Comparison of ENCODE assay signal across 15 cellular contexts in genomic region chr12:66453837-66454236, GRCh38.
DNase-seq lines count a peak whose midpoint lies in the region; ATAC-seq and TF ChIP-seq lines count a peak whose summit lies in the region.
"Had no signal": no experiment of that assay in that cellular context is flagged by ENCODE, and none has a peak within 500 bp of the region (broad histone marks: within the 10 kb centered on the region; RNA-seq: fewer than 3 reads in every experiment).

No MANE protein-coding gene starts in this region.

- POLR2A ChIA-PET in CD4-positive, alpha-beta memory T cell (lab: Charles Lee; ENCODE audit: partially characterized antibody): no interaction called here

- H3K4me1 ChIP-seq in CD4-positive, alpha-beta memory T cell (ENCODE audit: insufficient read depth, low read length): no peaks in the 10 kb centered on the region
- H3K4me1 ChIP-seq: BLaER1, SJCRH30, stomach had no signal

- H3K9me3 Mint-ChIP-seq in endothelial cell (ENCODE audit: unreplicated experiment): no peaks in the 10 kb centered on the region
- no peaks in the 10 kb centered on the region for H3K9me3 Mint-ChIP-seq in CD4-positive, alpha-beta memory T cell

- H3K27ac Mint-ChIP-seq in endothelial cell (ENCODE audit: unreplicated experiment): no peak overlapping the region
- H3K27ac Mint-ChIP-seq in CD4-positive, alpha-beta memory T cell: no peak overlapping the region

- H3K27me3 Mint-ChIP-seq in endothelial cell (ENCODE audit: unreplicated experiment): peaks cover 2% of the 10 kb centered on the region
- H3K27me3 Mint-ChIP-seq in CD4-positive, alpha-beta memory T cell: peaks cover 1 to 11% of the 10 kb centered on the region in 2 donors

- no peaks in the 10 kb centered on the region for H3K36me3 Mint-ChIP-seq in endothelial cell (ENCODE audit: low read depth, unreplicated experiment)
- H3K36me3 Mint-ChIP-seq in CD4-positive, alpha-beta memory T cell: no peaks in the 10 kb centered on the region

- intact Hi-C loops in CD4-positive, alpha-beta memory T cell (cut with micrococcal nuclease): no loop called here

- no peak overlapping the region for H3K4me3 Mint-ChIP-seq in endothelial cell (ENCODE audit: unreplicated experiment)
- no peak overlapping the region for H3K4me3 Mint-ChIP-seq in CD4-positive, alpha-beta memory T cell

- no peaks in the 10 kb centered on the region for H3K36me3 ChIP-seq in CD4-positive, alpha-beta memory T cell (ENCODE audit: insufficient read depth, low read length)
- H3K36me3 ChIP-seq: SJCRH30 had no signal

- TF ChIP-seq CTCF in endothelial cell (IDR thresholded peaks at IDR 0.05; ENCODE audit: unreplicated experiment): no peak

- ATAC-seq in GM18498 (IDR thresholded peaks at IDR 0.05; ENCODE audit: unreplicated experiment): peak; percentile 81
- ATAC-seq in GM19328 (IDR thresholded peaks at IDR 0.05; ENCODE audit: unreplicated experiment): peak; percentile 52
- ATAC-seq in HG02642 (IDR thresholded peaks at IDR 0.05; ENCODE audit: poor library complexity, unreplicated experiment): peak; percentile 74
- peak; percentile 89 for ATAC-seq in HG03432 (IDR thresholded peaks at IDR 0.05; ENCODE audit: unreplicated experiment)

- H3K4me1 Mint-ChIP-seq in endothelial cell (ENCODE audit: unreplicated experiment): no peaks in the 10 kb centered on the region
- H3K4me1 Mint-ChIP-seq in CD4-positive, alpha-beta memory T cell: no peaks in the 10 kb centered on the region

- CTCF ChIA-PET in CD4-positive, alpha-beta memory T cell (lab: Charles Lee; ENCODE audit: partially characterized antibody): interaction anchor here (1.0 kb wide), 1 partner anchor 185 kb away, joined by 3 read pairs; no protein-coding TSS in a partner anchor

- H3K4me3 ChIP-seq in CD4-positive, alpha-beta memory T cell (ENCODE audit: low read length in 2 of 2): no peak overlapping the region
- H3K4me3 ChIP-seq: BLaER1, coronary artery, SJCRH30, stomach had no signal

- DNase-seq in endothelial cell (ENCODE audit: low spot score) (no peak), ureter (ENCODE audit: low spot score) (no peak), GM19240 (ENCODE audit: insufficient read length, low spot score) (no peak)
- no peak for DNase-seq in CD4-positive, alpha-beta memory T cell
- DNase-seq: activated effector memory CD4-positive, alpha-beta T cell treated with Interleukin-2 at 50 U/mL for 16 hours; NCI-H510A; occipital lobe; SJCRH30; stomach had no signal

- no peaks in the 10 kb centered on the region for H3K9me3 ChIP-seq in CD4-positive, alpha-beta memory T cell (ENCODE audit: control insufficient read depth in 1 of 2, low read length in 2 of 2)
- H3K9me3 ChIP-seq: BLaER1, SJCRH30, stomach had no signal

- H3K27ac ChIP-seq in CD4-positive, alpha-beta memory T cell (ENCODE audit: low read depth, low read length): no peak overlapping the region
- H3K27ac ChIP-seq: BLaER1, coronary artery, SJCRH30, stomach had no signal

- H3K27me3 ChIP-seq in CD4-positive, alpha-beta memory T cell (ENCODE audit: insufficient read depth, low read length): no peaks in the 10 kb centered on the region
- H3K27me3 ChIP-seq: BLaER1, SJCRH30, stomach had no signal
